ENCODE assay signal across 9 cellular contexts in genomic region chr2:102975996-102976636, GRCh38.
DNase-seq lines count a peak whose midpoint lies in the region; ATAC-seq and TF ChIP-seq lines count a peak whose summit lies in the region.
"Had no signal": no experiment of that assay in that cellular context is flagged by ENCODE, and none has a peak within 500 bp of the region (broad histone marks: within the 10 kb centered on the region; RNA-seq: fewer than 3 reads in every experiment).

No MANE protein-coding gene starts in this region.

- TF ChIP-seq RAD21 in Ishikawa (IDR thresholded peaks at IDR 0.05; ENCODE audit: low read depth) = peak; percentile 77

- in situ Hi-C loops in GM13976 (cut with MboI; ENCODE audit: low sequenced_read_pairs, unreplicated experiment) = no loop called here

- H3K4me1 ChIP-seq in right cardiac atrium (ENCODE audit: control insufficient read depth, insufficient read depth, low read length) (no peaks in the 10 kb centered on the region), upper lobe of right lung (no peaks in the 10 kb centered on the region), tibial artery (no peaks in the 10 kb centered on the region)
- H3K4me1 ChIP-seq: body of pancreas had no signal

- intact Hi-C loops in right cardiac atrium (cut with DNase I) (no loop called here), upper lobe of right lung (cut with DNase I) (no loop called here), tibial artery (cut with DNase I; ENCODE audit: low total_unique reads) (no loop called here)

- no peak overlapping the region for H3K27ac ChIP-seq in right cardiac atrium (ENCODE audit: low read length)
- no peak overlapping the region for H3K27ac ChIP-seq in upper lobe of right lung
- no peak overlapping the region for H3K27ac ChIP-seq in tibial artery
- H3K27ac ChIP-seq: body of pancreas had no signal

- H3K27me3 ChIP-seq in right cardiac atrium (ENCODE audit: control insufficient read depth, insufficient read depth) = no peaks in the 10 kb centered on the region
- H3K27me3 ChIP-seq in upper lobe of right lung = no peaks in the 10 kb centered on the region
- H3K27me3 ChIP-seq in tibial artery = peaks cover 0 to 4% of the 10 kb centered on the region in 2 donors
- H3K27me3 ChIP-seq: body of pancreas had no signal

- ATAC-seq in SK-N-SH treated with all-trans-retinoic acid at 6 μM for 48 hours (peak; percentile 90), right cardiac atrium (peak; percentile 60 to 63), upper lobe of right lung (peak; percentile 34)
- no peak for ATAC-seq in stimulated activated naive CD8-positive, alpha-beta T cell treated with anti-CD3 and anti-CD28 coated beads, Interleukin-15, Interleukin-2, amounts not matched to agents 100 U/mL and 50 U/mL, for 24 hours
- ATAC-seq: body of pancreas had no signal

- TF ChIP-seq CTCF in GM13976 (IDR thresholded peaks at IDR 0.05; ENCODE audit: borderline replicate concordance, control extremely low read depth, extremely low read depth, insufficient read depth, missing control alignments) (peak; percentile 27), upper lobe of right lung (IDR thresholded peaks at IDR 0.05) (peak; percentile 20), tibial artery (IDR thresholded peaks at IDR 0.05) (no peak)

- no peak overlapping the region for H3K4me3 ChIP-seq in right cardiac atrium (ENCODE audit: low read length)
- no peak overlapping the region for H3K4me3 ChIP-seq in upper lobe of right lung
- H3K4me3 ChIP-seq in tibial artery = no peak overlapping the region
- H3K4me3 ChIP-seq: body of pancreas had no signal

- no peak for TF ChIP-seq EP300 in Ishikawa (IDR thresholded peaks at IDR 0.05; ENCODE audit: borderline replicate concordance)

- 30% methylated on average over 7 of the region's 7 CpGs for WGBS in right cardiac atrium

- DNase-seq in 8988T (peak; percentile 26), GM13976 (ENCODE audit: low spot score) (no peak), right cardiac atrium (peak in 2 of 3 donors; percentile 15 to 35), upper lobe of right lung (no peak), tibial artery (no peak)
- DNase-seq in stimulated activated naive CD8-positive, alpha-beta T cell treated with anti-CD3 and anti-CD28 coated beads, Interleukin-15, Interleukin-2, amounts not matched to agents 100 U/mL and 50 U/mL, for 24 hours = no peak

- H3K9me3 ChIP-seq in right cardiac atrium (ENCODE audit: control insufficient read depth, low read length) (no peaks in the 10 kb centered on the region), upper lobe of right lung (no peaks in the 10 kb centered on the region), tibial artery (no peaks in the 10 kb centered on the region)
- H3K9me3 ChIP-seq: body of pancreas had no signal

- H3K36me3 ChIP-seq in upper lobe of right lung = no peaks in the 10 kb centered on the region
- H3K36me3 ChIP-seq in tibial artery = no peaks in the 10 kb centered on the region

TF ChIP-seq in Ishikawa, 13 proteins besides CTCF, POLR2A, EP300 and RAD21:
- no peak for TF ChIP-seq FOXM1 (IDR thresholded peaks at IDR 0.05; ENCODE audit: borderline replicate concordance, low read depth)
- no peak for TF ChIP-seq ZBTB7A (IDR thresholded peaks at IDR 0.05; ENCODE audit: low read depth)
- no peak for TF ChIP-seq YY1 (IDR thresholded peaks at IDR 0.05; ENCODE audit: low read depth)
- TF ChIP-seq USF1 (IDR thresholded peaks at IDR 0.05) = no peak
- no peak for TF ChIP-seq CREB1 (IDR thresholded peaks at IDR 0.05; ENCODE audit: low read depth)
- TF ChIP-seq NFIC (IDR thresholded peaks at IDR 0.05) = no peak
- TF ChIP-seq TCF12 (IDR thresholded peaks at IDR 0.05; ENCODE audit: low read depth) = no peak
- TF ChIP-seq EGR1 (IDR thresholded peaks at IDR 0.05) = no peak
- no peak for TF ChIP-seq MAX (IDR thresholded peaks at IDR 0.05)
- TF ChIP-seq TAF1 (IDR thresholded peaks at IDR 0.05; ENCODE audit: low read depth) = no peak
- no peak for TF ChIP-seq TEAD4 (IDR thresholded peaks at IDR 0.05)
- TF ChIP-seq REST (IDR thresholded peaks at IDR 0.05; ENCODE audit: low read depth) = no peak

TF ChIP-seq in SK-N-SH treated with all-trans-retinoic acid at 6 μM for 48 hours, 23 proteins besides CTCF, POLR2A, EP300 and RAD21:
- TF ChIP-seq ZFP3 (CRISPR knock-in tag; IDR thresholded peaks at IDR 0.05) (no peak), TSHZ2 (CRISPR knock-in tag; IDR thresholded peaks at IDR 0.05) (no peak), ISL1 (CRISPR knock-in tag; IDR thresholded peaks at IDR 0.05) (no peak), TCF4 (CRISPR knock-in tag; IDR thresholded peaks at IDR 0.05; ENCODE audit: borderline replicate concordance) (no peak), GLIS3 (CRISPR knock-in tag; IDR thresholded peaks at IDR 0.05) (no peak), ZC3H10 (CRISPR knock-in tag; IDR thresholded peaks at IDR 0.05) (no peak), TOX (CRISPR knock-in tag; IDR thresholded peaks at IDR 0.05; ENCODE audit: borderline replicate concordance) (no peak), PATZ1 (CRISPR knock-in tag; IDR thresholded peaks at IDR 0.05; ENCODE audit: borderline replicate concordance) (no peak)

Comparison
In these comparisons a context has a peak if more than half of its experiments do, and no peak if none do; other contexts are left out.
1. DNase-seq: peak in 8988T (single experiment) and right cardiac atrium (2 of 3); none in GM13976 (single experiment), upper lobe of right lung (single experiment), tibial artery (0 of 2) and stimulated activated naive CD8-positive, alpha-beta T cell treated with anti-CD3 and anti-CD28 coated beads, Interleukin-15, Interleukin-2, amounts not matched to agents 100 U/mL and 50 U/mL, for 24 hours (single experiment).
2. CTCF ChIP-seq: peak in GM13976 (single experiment) and upper lobe of right lung (single experiment); none in tibial artery (0 of 2).